26 cellular contexts compared by ENCODE assay signal in genomic region chr14:37397941-37398215, GRCh38.
"Had no signal": no experiment of that assay in that cellular context is flagged by ENCODE, and none has a peak within 500 bp of the region (broad histone marks: within the 10 kb centered on the region; RNA-seq: fewer than 3 reads in every experiment).

No MANE protein-coding gene starts in this region.

- H3K4me1 ChIP-seq: body of pancreas had no signal

- H3K4me3 ChIP-seq: body of pancreas had no signal

- H3K27ac Mint-ChIP-seq: activated CD4-positive, alpha-beta memory T cell treated with anti-CD3 and anti-CD28 coated beads, Interleukin-2, amount 10 ng/mL, durations not matched to agents 7 days and 5 days; activated CD4-positive, alpha-beta T cell treated with anti-CD3 and anti-CD28 coated beads, Interleukin-2, amount 10 ng/mL, durations not matched to agents 7 days and 5 days; activated naive CD8-positive, alpha-beta T cell; activated T-helper 17 cell treated with anti-CD3 and anti-CD28 coated beads, Interleukin-2, amount 50 U/mL, for 72 hours; T-helper 17 cell; T-helper 2 cell treated with Interferon-gamma antibody and Interleukin-4, amounts not matched to agents 5 μg/mL and 100 μg/mL, for 36 hours had no signal

- H3K4me3 Mint-ChIP-seq: activated CD4-positive, alpha-beta memory T cell treated with anti-CD3 and anti-CD28 coated beads, Interleukin-2, amount 10 ng/mL, durations not matched to agents 7 days and 5 days; activated CD4-positive, alpha-beta T cell treated with anti-CD3 and anti-CD28 coated beads, Interleukin-2, amount 10 ng/mL, durations not matched to agents 7 days and 5 days; activated naive CD8-positive, alpha-beta T cell; activated T-cell treated with anti-CD3 and anti-CD28 coated beads, Interleukin-2, amount 50 U/mL, for 4 hours; activated T-helper 17 cell treated with anti-CD3 and anti-CD28 coated beads, Interleukin-2, amount 50 U/mL, for 72 hours; T-helper 17 cell; T-helper 2 cell treated with Interferon-gamma antibody and Interleukin-4, amounts not matched to agents 5 μg/mL and 100 μg/mL, for 36 hours had no signal

- H3K4me1 Mint-ChIP-seq: activated CD4-positive, alpha-beta memory T cell treated with anti-CD3 and anti-CD28 coated beads, Interleukin-2, amount 10 ng/mL, durations not matched to agents 7 days and 5 days; activated CD4-positive, alpha-beta T cell treated with anti-CD3 and anti-CD28 coated beads, Interleukin-2, amount 10 ng/mL, durations not matched to agents 7 days and 5 days; activated T-helper 17 cell treated with anti-CD3 and anti-CD28 coated beads, Interleukin-2, amount 50 U/mL, for 72 hours; T-helper 17 cell had no signal

- H3K36me3 Mint-ChIP-seq: activated naive CD8-positive, alpha-beta T cell had no signal

- H3K27me3 ChIP-seq: body of pancreas had no signal

- DNase-seq: activated CD4-positive, alpha-beta memory T cell treated with anti-CD3 and anti-CD28 coated beads, Interleukin-2, amount 10 ng/mL, durations not matched to agents 7 days and 5 days; activated CD4-positive, alpha-beta T cell treated with anti-CD3 and anti-CD28 coated beads for 1 hour; activated CD4-positive, alpha-beta T cell treated with anti-CD3 and anti-CD28 coated beads for 4 hours; activated CD4-positive, alpha-beta T cell treated with anti-CD3 and anti-CD28 coated beads, Interleukin-2, amount 10 ng/mL, durations not matched to agents 7 days and 5 days; activated CD4-positive, alpha-beta T cell treated with anti-CD3 and anti-CD28 coated beads, Interleukin-2, amount 50 U/mL, for 4 hours; activated CD8-positive, alpha-beta memory T cell treated with anti-CD3 and anti-CD28 coated beads for 24 hours; activated effector memory CD4-positive, alpha-beta T cell treated with Interleukin-2 at 50 U/mL for 16 hours; activated gamma-delta T cell treated with Interleukin-2 at 50 U/mL for 16 hours; activated naive CD4-positive, alpha-beta T cell treated with anti-CD3 and anti-CD28 coated beads, Interleukin-2, amount 50 U/mL, for 16 hours; activated naive CD4-positive, alpha-beta T cell treated with Interleukin-2 at 50 U/mL for 16 hours; activated T-cell treated with anti-CD3 and anti-CD28 coated beads, Interleukin-2, amount 50 U/mL, for 4 hours; amygdala; aorta; body of pancreas; cortex of kidney; dermis blood vessel endothelial cell; effector CD4-positive, alpha-beta T cell; foreskin fibroblast; head of caudate nucleus; T-helper 1 cell; T-helper 17 cell; T1000; WERI-Rb-1 had no signal

- H3K9me3 ChIP-seq: body of pancreas had no signal

- H3K36me3 ChIP-seq: WERI-Rb-1 had no signal

- H3K27ac ChIP-seq: body of pancreas, WERI-Rb-1 had no signal

- ATAC-seq: activated T-cell treated with anti-CD3 and anti-CD28 coated beads, Interleukin-2, amount 50 U/mL, for 4 hours; activated T-helper 17 cell treated with anti-CD3 and anti-CD28 coated beads, Interleukin-2, amount 50 U/mL, for 72 hours; body of pancreas; T-helper 17 cell had no signal

- H3K27me3 Mint-ChIP-seq: activated CD4-positive, alpha-beta memory T cell treated with anti-CD3 and anti-CD28 coated beads, Interleukin-2, amount 10 ng/mL, durations not matched to agents 7 days and 5 days; activated CD4-positive, alpha-beta T cell treated with anti-CD3 and anti-CD28 coated beads, Interleukin-2, amount 10 ng/mL, durations not matched to agents 7 days and 5 days; activated naive CD8-positive, alpha-beta T cell; activated T-helper 17 cell treated with anti-CD3 and anti-CD28 coated beads, Interleukin-2, amount 50 U/mL, for 72 hours; T-helper 17 cell had no signal
